Comparison of ENCODE assay signal across 1 cellular context in the genomic region with DNA sequence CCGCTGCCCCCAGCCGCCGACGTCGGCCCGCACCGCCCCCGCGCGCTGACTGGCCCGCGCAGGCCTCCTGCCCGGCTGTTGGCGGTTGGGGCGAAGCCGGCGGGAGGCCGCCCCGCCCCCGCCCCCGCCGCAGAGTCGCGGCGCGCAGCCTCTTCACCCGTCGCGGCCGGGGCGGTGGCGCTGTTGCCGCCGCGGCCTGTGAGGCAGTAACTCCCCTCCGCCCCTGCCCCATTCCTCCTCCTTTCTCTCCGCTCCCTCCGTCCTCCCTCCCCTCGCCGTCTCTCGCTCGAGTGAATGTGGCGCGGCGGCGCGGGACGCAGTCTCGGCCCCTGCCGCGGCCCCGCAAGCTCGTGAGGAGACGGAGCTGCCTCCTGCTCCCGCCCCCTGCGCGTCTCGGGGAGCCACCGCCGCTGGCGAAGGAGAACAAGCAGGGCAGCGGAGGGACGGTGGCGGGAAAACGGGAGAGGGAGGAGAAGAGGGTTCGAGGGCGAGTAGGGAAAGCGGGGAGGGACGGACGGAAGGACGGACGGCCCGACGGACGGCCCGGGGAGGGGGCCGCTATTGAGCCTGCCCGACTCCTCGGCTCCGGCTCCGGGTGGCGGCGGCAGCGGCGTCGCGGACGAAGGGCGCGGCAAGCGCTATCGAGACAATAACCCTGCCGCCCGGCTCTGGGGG.
A peak's percentile ranks its signal among the peaks of the same experiment; 100 is the strongest.
TF ChIP-seq lines count a peak whose summit lies in the region.

No MANE protein-coding gene starts in this region.

TF ChIP-seq in HepG2, 621 proteins besides CTCF, POLR2A, EP300 and RAD21 (continued from another document and continues in another):
- TF ChIP-seq, protein P1, sequence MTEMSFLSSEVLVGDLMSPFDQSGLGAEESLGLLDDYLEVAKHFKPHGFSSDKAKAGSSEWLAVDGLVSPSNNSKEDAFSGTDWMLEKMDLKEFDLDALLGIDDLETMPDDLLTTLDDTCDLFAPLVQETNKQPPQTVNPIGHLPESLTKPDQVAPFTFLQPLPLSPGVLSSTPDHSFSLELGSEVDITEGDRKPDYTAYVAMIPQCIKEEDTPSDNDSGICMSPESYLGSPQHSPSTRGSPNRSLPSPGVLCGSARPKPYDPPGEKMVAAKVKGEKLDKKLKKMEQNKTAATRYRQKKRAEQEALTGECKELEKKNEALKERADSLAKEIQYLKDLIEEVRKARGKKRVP (CRISPR knock-in tag; IDR thresholded peaks at IDR 0.05), result 0 out of 4 replicates have a peak, but pooled peaks of 1 of the 2 experiments have one; percentile 12
- TF ChIP-seq FOXM1 (CRISPR knock-in tag; IDR thresholded peaks at IDR 0.05) (peak; percentile 15; the same call in 1 of the 2 replicates), GABPB1 (CRISPR knock-in tag; IDR thresholded peaks at IDR 0.05) (peak; percentile 71), NR3C1 (CRISPR knock-in tag; IDR thresholded peaks at IDR 0.05) (no peak), ZMAT3 (CRISPR knock-in tag; conservative IDR thresholded peaks at IDR 0.05) (peak; percentile 77), RBM39 (IDR thresholded peaks at IDR 0.05; ENCODE audit: low read depth, low read length, poor library complexity, severe bottlenecking) (peak; percentile 52), ZBTB7A (CRISPR knock-in tag; IDR thresholded peaks at IDR 0.05) (no peak; the same call in 1 of the 2 replicates), SIN3A (IDR thresholded peaks at IDR 0.05; ENCODE audit: borderline replicate concordance, low read depth, low read length) (peak; percentile 59; the same call in 1 of the 2 replicates), ZNF652 (CRISPR knock-in tag; IDR thresholded peaks at IDR 0.05; ENCODE audit: borderline replicate concordance, low read depth) (no peak), REXO4 (CRISPR knock-in tag; IDR thresholded peaks at IDR 0.05; ENCODE audit: borderline replicate concordance) (peak; percentile 77; the same call in 1 of the 2 replicates), ZNF446 (CRISPR knock-in tag; IDR thresholded peaks at IDR 0.05) (no peak), ZNF607 (CRISPR knock-in tag; IDR thresholded peaks at IDR 0.05; ENCODE audit: borderline replicate concordance) (peak; percentile 72), NKX3-1 (CRISPR knock-in tag; IDR thresholded peaks at IDR 0.05) (no peak), NR2F1 (CRISPR knock-in tag; IDR thresholded peaks at IDR 0.05) (0 out of 4 replicates have a peak, but pooled peaks of 1 of the 2 experiments have one; percentile 21), ZNF335 (CRISPR knock-in tag; IDR thresholded peaks at IDR 0.05) (no peak), FOSL2 (CRISPR knock-in tag; IDR thresholded peaks at IDR 0.05) (peak; percentile 49; the same call in 1 of the 2 replicates), ASH2L (IDR thresholded peaks at IDR 0.05; ENCODE audit: insufficient read length, low read depth, low read length) (peak; percentile 36), MTF2 (CRISPR knock-in tag; IDR thresholded peaks at IDR 0.05; ENCODE audit: borderline replicate concordance) (0 out of 2 replicates have a peak, but pooled peaks have one; percentile 68), REPIN1 (CRISPR knock-in tag; IDR thresholded peaks at IDR 0.05; ENCODE audit: borderline replicate concordance, low read depth) (no peak; the same call in 1 of the 2 replicates), ZNF367 (CRISPR knock-in tag; IDR thresholded peaks at IDR 0.05; ENCODE audit: borderline replicate concordance) (no peak), PAX8 (CRISPR knock-in tag; IDR thresholded peaks at IDR 0.05; ENCODE audit: borderline replicate concordance) (no peak), ZNF644 (CRISPR knock-in tag; IDR thresholded peaks at IDR 0.05; ENCODE audit: low read depth) (no peak), TEAD3 (CRISPR knock-in tag; optimal IDR thresholded peaks at IDR 0.05; ENCODE audit: borderline replicate concordance) (peak; percentile 59), ZFYVE20 (CRISPR knock-in tag; IDR thresholded peaks at IDR 0.05; ENCODE audit: borderline replicate concordance, low read depth) (no peak; the same call in 1 of the 2 replicates), STAG1 (CRISPR knock-in tag; IDR thresholded peaks at IDR 0.05) (no peak; the same call in 1 of the 2 replicates), MBNL3 (CRISPR knock-in tag; conservative IDR thresholded peaks at IDR 0.05) (no peak), MATR3 (CRISPR knock-in tag; IDR thresholded peaks at IDR 0.05) (no peak), ZNF274 (CRISPR knock-in tag; IDR thresholded peaks at IDR 0.05) (peak; percentile 43; the same call in 1 of the 2 replicates), ZNF615 (CRISPR knock-in tag; IDR thresholded peaks at IDR 0.05; ENCODE audit: borderline replicate concordance) (no peak), SRSF4 (IDR thresholded peaks at IDR 0.05; ENCODE audit: low read depth, low read length, poor library complexity, severe bottlenecking) (no peak), ZNF282 (IDR thresholded peaks at IDR 0.05; ENCODE audit: partially characterized antibody) (no peak), CREM (IDR thresholded peaks at IDR 0.05) (no peak), CREM (CRISPR knock-in tag; IDR thresholded peaks at IDR 0.05) (no peak), ZNF703 (CRISPR knock-in tag; IDR thresholded peaks at IDR 0.05; ENCODE audit: borderline replicate concordance) (no peak), SOX5 (CRISPR knock-in tag; IDR thresholded peaks at IDR 0.05; ENCODE audit: borderline replicate concordance) (no peak), ARNT2 (CRISPR knock-in tag; IDR thresholded peaks at IDR 0.05; ENCODE audit: low read depth) (peak; percentile 78), NCOA1 (CRISPR knock-in tag; IDR thresholded peaks at IDR 0.05) (no peak), ESRRA (CRISPR knock-in tag; IDR thresholded peaks at IDR 0.05; ENCODE audit: low read depth) (no peak), TEAD2 (CRISPR knock-in tag; IDR thresholded peaks at IDR 0.05) (no peak)
- TF ChIP-seq, protein P2, sequence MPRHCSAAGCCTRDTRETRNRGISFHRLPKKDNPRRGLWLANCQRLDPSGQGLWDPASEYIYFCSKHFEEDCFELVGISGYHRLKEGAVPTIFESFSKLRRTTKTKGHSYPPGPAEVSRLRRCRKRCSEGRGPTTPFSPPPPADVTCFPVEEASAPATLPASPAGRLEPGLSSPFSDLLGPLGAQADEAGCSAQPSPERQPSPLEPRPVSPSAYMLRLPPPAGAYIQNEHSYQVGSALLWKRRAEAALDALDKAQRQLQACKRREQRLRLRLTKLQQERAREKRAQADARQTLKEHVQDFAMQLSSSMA (CRISPR knock-in tag; IDR thresholded peaks at IDR 0.05), result peak; percentile 54; the same call in 1 of the 2 replicates
- TF ChIP-seq, protein P3, sequence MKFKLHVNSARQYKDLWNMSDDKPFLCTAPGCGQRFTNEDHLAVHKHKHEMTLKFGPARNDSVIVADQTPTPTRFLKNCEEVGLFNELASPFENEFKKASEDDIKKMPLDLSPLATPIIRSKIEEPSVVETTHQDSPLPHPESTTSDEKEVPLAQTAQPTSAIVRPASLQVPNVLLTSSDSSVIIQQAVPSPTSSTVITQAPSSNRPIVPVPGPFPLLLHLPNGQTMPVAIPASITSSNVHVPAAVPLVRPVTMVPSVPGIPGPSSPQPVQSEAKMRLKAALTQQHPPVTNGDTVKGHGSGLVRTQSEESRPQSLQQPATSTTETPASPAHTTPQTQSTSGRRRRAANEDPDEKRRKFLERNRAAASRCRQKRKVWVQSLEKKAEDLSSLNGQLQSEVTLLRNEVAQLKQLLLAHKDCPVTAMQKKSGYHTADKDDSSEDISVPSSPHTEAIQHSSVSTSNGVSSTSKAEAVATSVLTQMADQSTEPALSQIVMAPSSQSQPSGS (CRISPR knock-in tag; IDR thresholded peaks at IDR 0.05), result no peak; the same call in 1 of the 2 replicates
- TF ChIP-seq, protein P4, sequence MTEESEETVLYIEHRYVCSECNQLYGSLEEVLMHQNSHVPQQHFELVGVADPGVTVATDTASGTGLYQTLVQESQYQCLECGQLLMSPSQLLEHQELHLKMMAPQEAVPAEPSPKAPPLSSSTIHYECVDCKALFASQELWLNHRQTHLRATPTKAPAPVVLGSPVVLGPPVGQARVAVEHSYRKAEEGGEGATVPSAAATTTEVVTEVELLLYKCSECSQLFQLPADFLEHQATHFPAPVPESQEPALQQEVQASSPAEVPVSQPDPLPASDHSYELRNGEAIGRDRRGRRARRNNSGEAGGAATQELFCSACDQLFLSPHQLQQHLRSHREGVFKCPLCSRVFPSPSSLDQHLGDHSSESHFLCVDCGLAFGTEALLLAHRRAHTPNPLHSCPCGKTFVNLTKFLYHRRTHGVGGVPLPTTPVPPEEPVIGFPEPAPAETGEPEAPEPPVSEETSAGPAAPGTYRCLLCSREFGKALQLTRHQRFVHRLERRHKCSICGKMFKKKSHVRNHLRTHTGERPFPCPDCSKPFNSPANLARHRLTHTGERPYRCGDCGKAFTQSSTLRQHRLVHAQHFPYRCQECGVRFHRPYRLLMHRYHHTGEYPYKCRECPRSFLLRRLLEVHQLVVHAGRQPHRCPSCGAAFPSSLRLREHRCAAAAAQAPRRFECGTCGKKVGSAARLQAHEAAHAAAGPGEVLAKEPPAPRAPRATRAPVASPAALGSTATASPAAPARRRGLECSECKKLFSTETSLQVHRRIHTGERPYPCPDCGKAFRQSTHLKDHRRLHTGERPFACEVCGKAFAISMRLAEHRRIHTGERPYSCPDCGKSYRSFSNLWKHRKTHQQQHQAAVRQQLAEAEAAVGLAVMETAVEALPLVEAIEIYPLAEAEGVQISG (CRISPR knock-in tag; IDR thresholded peaks at IDR 0.05), result peak; percentile 64
- TF ChIP-seq, protein P5, sequence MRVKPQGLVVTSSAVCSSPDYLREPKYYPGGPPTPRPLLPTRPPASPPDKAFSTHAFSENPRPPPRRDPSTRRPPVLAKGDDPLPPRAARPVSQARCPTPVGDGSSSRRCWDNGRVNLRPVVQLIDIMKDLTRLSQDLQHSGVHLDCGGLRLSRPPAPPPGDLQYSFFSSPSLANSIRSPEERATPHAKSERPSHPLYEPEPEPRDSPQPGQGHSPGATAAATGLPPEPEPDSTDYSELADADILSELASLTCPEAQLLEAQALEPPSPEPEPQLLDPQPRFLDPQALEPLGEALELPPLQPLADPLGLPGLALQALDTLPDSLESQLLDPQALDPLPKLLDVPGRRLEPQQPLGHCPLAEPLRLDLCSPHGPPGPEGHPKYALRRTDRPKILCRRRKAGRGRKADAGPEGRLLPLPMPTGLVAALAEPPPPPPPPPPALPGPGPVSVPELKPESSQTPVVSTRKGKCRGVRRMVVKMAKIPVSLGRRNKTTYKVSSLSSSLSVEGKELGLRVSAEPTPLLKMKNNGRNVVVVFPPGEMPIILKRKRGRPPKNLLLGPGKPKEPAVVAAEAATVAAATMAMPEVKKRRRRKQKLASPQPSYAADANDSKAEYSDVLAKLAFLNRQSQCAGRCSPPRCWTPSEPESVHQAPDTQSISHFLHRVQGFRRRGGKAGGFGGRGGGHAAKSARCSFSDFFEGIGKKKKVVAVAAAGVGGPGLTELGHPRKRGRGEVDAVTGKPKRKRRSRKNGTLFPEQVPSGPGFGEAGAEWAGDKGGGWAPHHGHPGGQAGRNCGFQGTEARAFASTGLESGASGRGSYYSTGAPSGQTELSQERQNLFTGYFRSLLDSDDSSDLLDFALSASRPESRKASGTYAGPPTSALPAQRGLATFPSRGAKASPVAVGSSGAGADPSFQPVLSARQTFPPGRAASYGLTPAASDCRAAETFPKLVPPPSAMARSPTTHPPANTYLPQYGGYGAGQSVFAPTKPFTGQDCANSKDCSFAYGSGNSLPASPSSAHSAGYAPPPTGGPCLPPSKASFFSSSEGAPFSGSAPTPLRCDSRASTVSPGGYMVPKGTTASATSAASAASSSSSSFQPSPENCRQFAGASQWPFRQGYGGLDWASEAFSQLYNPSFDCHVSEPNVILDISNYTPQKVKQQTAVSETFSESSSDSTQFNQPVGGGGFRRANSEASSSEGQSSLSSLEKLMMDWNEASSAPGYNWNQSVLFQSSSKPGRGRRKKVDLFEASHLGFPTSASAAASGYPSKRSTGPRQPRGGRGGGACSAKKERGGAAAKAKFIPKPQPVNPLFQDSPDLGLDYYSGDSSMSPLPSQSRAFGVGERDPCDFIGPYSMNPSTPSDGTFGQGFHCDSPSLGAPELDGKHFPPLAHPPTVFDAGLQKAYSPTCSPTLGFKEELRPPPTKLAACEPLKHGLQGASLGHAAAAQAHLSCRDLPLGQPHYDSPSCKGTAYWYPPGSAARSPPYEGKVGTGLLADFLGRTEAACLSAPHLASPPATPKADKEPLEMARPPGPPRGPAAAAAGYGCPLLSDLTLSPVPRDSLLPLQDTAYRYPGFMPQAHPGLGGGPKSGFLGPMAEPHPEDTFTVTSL (CRISPR knock-in tag; IDR thresholded peaks at IDR 0.05; ENCODE audit: borderline replicate concordance), result no peak
- TF ChIP-seq, protein P6, sequence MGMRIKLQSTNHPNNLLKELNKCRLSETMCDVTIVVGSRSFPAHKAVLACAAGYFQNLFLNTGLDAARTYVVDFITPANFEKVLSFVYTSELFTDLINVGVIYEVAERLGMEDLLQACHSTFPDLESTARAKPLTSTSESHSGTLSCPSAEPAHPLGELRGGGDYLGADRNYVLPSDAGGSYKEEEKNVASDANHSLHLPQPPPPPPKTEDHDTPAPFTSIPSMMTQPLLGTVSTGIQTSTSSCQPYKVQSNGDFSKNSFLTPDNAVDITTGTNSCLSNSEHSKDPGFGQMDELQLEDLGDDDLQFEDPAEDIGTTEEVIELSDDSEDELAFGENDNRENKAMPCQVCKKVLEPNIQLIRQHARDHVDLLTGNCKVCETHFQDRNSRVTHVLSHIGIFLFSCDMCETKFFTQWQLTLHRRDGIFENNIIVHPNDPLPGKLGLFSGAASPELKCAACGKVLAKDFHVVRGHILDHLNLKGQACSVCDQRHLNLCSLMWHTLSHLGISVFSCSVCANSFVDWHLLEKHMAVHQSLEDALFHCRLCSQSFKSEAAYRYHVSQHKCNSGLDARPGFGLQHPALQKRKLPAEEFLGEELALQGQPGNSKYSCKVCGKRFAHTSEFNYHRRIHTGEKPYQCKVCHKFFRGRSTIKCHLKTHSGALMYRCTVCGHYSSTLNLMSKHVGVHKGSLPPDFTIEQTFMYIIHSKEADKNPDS (CRISPR knock-in tag; IDR thresholded peaks at IDR 0.05), result 0 out of 2 replicates have a peak, but pooled peaks have one; percentile 27
- TF ChIP-seq, protein P7, sequence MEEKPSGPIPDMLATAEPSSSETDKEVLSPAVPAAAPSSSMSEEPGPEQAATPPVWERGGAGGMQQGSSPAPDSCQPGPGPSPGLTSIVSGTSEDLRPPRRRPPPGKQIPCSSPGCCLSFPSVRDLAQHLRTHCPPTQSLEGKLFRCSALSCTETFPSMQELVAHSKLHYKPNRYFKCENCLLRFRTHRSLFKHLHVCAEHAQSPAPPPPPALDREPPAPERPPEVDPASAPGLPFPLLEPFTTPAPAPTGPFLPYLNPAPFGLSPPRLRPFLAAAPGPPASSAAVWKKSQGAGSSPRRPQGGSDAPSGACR (CRISPR knock-in tag; IDR thresholded peaks at IDR 0.05), result no peak
